Comparison of ENCODE assay signal across 8 cellular contexts in the genomic region with DNA sequence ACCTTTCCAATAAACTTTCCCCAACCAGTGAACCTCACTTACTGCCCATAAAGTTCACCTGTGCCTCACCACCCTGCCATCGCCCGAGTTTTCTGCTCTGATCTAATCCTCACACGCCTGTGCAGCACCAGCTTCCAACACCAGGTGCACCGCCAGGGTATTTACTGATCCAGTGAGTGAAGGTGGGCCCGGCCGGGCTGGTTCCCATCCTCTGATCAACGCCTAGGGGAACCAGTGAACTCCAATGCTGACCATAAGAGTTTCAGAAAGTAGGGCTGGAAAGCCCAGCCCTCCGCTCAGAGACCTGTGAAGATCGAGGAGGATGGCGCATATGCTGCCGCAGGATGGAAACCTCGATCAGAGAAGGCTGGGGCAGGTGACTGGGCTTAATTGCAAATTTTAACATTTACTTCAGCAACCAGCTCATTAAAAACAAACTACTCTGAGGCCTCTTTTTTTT. TPM values are rescaled to one million over a fixed set of nuclear protein-coding genes. Genes with fewer than 3 reads are reported as not detected.
DNase-seq lines count a peak whose midpoint lies in the region; ATAC-seq and TF ChIP-seq lines count a peak whose summit lies in the region.

No MANE protein-coding gene starts in this region.

- TF ChIP-seq CTCF in MM.1S (IDR thresholded peaks at IDR 0.05; ENCODE audit: low read length) (peak; percentile 68), MCF 10A (IDR thresholded peaks at IDR 0.05; ENCODE audit: unreplicated experiment) (no peak)

- H3K4me2 ChIP-seq in MM.1S (ENCODE audit: low read depth, low read length): peak overlapping the region; percentile 97

- peak overlapping the region; percentile 80 for H3K27ac ChIP-seq in MM.1S (ENCODE audit: low read length)

- peak overlapping the region; percentile 67 for H3K4me3 ChIP-seq in MM.1S (ENCODE audit: low read length)

- no peaks in the 10 kb centered on the region for H3K36me3 ChIP-seq in MM.1S (replicated peaks; ENCODE audit: insufficient read depth, low read length)

- no peaks in the 10 kb centered on the region for H3K27me3 ChIP-seq in MM.1S (replicated peaks; ENCODE audit: insufficient read depth, low read length)

- H3K4me1 ChIP-seq in MM.1S (ENCODE audit: low read length): peaks cover 13% of the 10 kb centered on the region

- peak; percentile 27 for DNase-seq in EL
- peak; percentile 88 for DNase-seq in MM.1S
- peak; percentile 36 for DNase-seq in T-helper 22 cell (ENCODE audit: low read depth)
- peak; percentile 69 for DNase-seq in MCF 10A (ENCODE audit: unreplicated experiment)
- DNase-seq in left lobe of liver (ENCODE audit: low spot score): no peak
- peak; percentile 40 for DNase-seq in stimulated activated CD8-positive, alpha-beta memory T cell treated with anti-CD3 and anti-CD28 coated beads, Interleukin-12 subunit alpha, Interleukin-12 subunit beta, amount 100 ng/mL, for 1 hour (ENCODE audit: low read depth)
- no peak for DNase-seq in GDM1 (lab: John Stamatoyannopoulos, UW)

- peak overlapping the region; percentile 81 for H3K9ac ChIP-seq in MM.1S (ENCODE audit: low read length)

- H3K79me2 ChIP-seq in MM.1S (ENCODE audit: low read length): peaks cover 11% of the 10 kb centered on the region

- H3K9me3 Mint-ChIP-seq in MCF 10A (ENCODE audit: unreplicated experiment): no peaks in the 10 kb centered on the region

- peak overlapping the region; percentile 75 for H3K4me3 Mint-ChIP-seq in MCF 10A (ENCODE audit: unreplicated experiment)

- no peaks in the 10 kb centered on the region for H3K27me3 Mint-ChIP-seq in MCF 10A (ENCODE audit: insufficient read depth, unreplicated experiment)

- H3F3A ChIP-seq in MM.1S (ENCODE audit: insufficient read depth, low read length): peaks cover 12% of the 10 kb centered on the region

- H3K27ac Mint-ChIP-seq in MCF 10A (ENCODE audit: low read depth, unreplicated experiment): peak overlapping the region; percentile 62

- ATAC-seq in GM21717 (IDR thresholded peaks at IDR 0.05; ENCODE audit: unreplicated experiment) (peak; percentile 42), left lobe of liver (peak; percentile 51)

- H3K4me1 Mint-ChIP-seq in MCF 10A (ENCODE audit: insufficient read depth, unreplicated experiment): peaks cover 21% of the 10 kb centered on the region

- H2AFZ ChIP-seq in MM.1S (ENCODE audit: low read length): peak overlapping the region; percentile 86

- CTCF ChIA-PET in MCF 10A (lab: Yijun Ruan, JAX): interaction anchor here (0.7 to 1.3 kb wide), 5 partner anchors 10 to 414 kb away, joined by 3 to 5 read pairs (median 3); no protein-coding TSS in a partner anchor

- peaks cover 16% of the 10 kb centered on the region for H3K36me3 Mint-ChIP-seq in MCF 10A (ENCODE audit: insufficient read depth, unreplicated experiment)

- POLR2A ChIA-PET in MCF 10A (lab: Yijun Ruan, JAX): interaction anchor here (0.5 to 3.0 kb wide), 13 partner anchors 9 to 208 kb away, joined by 3 to 39 read pairs (median 5); partner anchors contain the start of genes ESYT1, SMARCC2, STAT2 and ZC3H10

- no peaks in the 10 kb centered on the region for H4K20me1 ChIP-seq in MM.1S (ENCODE audit: insufficient read depth, low read length)

- H3K9me2 ChIP-seq in MM.1S (replicated peaks; ENCODE audit: insufficient read depth, low read length): no peaks in the 10 kb centered on the region

- TSS peak; percentile 85 for BruUV-seq in MCF 10A (replicated peaks; lab: Mats Ljungman, UMichigan)

- intact Hi-C loops in MCF 10A (cut with micrococcal nuclease): loop anchor here (2.0 to 5.0 kb wide), 2 partner anchors 23 to 34 kb away; partner anchors contain the start of genes ESYT1, RPL41 and ZC3H10

- no peaks in the 10 kb centered on the region for H3K9me3 ChIP-seq in MM.1S (replicated peaks; ENCODE audit: insufficient read depth, low read length)

RNA-seq across cellular contexts. Expression of gene MYL6B, which starts 0.7 kb away (rescaled TPM):
- total RNA-seq in MCF 10A (2022) (46.0 and 58.0 TPM in 2 replicates), left lobe of liver (6.5 TPM)

RNA-seq across cellular contexts. Expression of gene MYL6, which starts 6.5 kb away (rescaled TPM):
- total RNA-seq in MCF 10A (2022): 716 and 997 TPM in 2 replicates
- 376 TPM for total RNA-seq in left lobe of liver

RNA-seq across cellular contexts. Expression of gene ESYT1, which starts 23.6 kb away (rescaled TPM):
- total RNA-seq in MCF 10A (2022) (111 and 123 TPM in 2 replicates), left lobe of liver (62.2 TPM)

RNA-seq across cellular contexts. Expression of gene ZC3H10, which starts 33.6 kb away (rescaled TPM):
- total RNA-seq in MCF 10A (2022): 2.8 and 3.5 TPM in 2 replicates
- 4.6 TPM for total RNA-seq in left lobe of liver

RNA-seq across cellular contexts. Expression of gene RPL41, which starts 35.3 kb away (rescaled TPM):
- total RNA-seq in MCF 10A (2022) (4,675 and 4,734 TPM in 2 replicates), left lobe of liver (1,359 TPM)

Comparison
In these comparisons a context has a peak if more than half of its experiments do, and no peak if none do; other contexts are left out.
1. DNase-seq: peak in EL (single experiment), MM.1S (single experiment), T-helper 22 cell (single experiment), MCF 10A (single experiment) and stimulated activated CD8-positive, alpha-beta memory T cell treated with anti-CD3 and anti-CD28 coated beads, Interleukin-12 subunit alpha, Interleukin-12 subunit beta, amount 100 ng/mL, for 1 hour (single experiment); none in left lobe of liver (single experiment) and GDM1 (single experiment).